In genomic region chr11:72244317-72245231, GRCh38 we compare ENCODE assay signal across 1 cellular context.
TF ChIP-seq lines count a peak whose summit lies in the region.

No MANE protein-coding gene starts in this region.

TF ChIP-seq in GM12878, 131 proteins besides CTCF, POLR2A, EP300 and RAD21:
- TF ChIP-seq SUZ12 (IDR thresholded peaks at IDR 0.05; ENCODE audit: unreplicated experiment): peak; percentile 86
- TF ChIP-seq SIN3A (IDR thresholded peaks at IDR 0.05; ENCODE audit: low read depth, low read length): no peak
